In genomic region chr3:114213669-114214541, GRCh38 we compare ENCODE assay signal across 8 cellular contexts. TPM values are rescaled to one million over a fixed set of nuclear protein-coding genes. Genes with fewer than 3 reads are reported as not detected.
DNase-seq lines count a peak whose midpoint lies in the region; ATAC-seq and TF ChIP-seq lines count a peak whose summit lies in the region.

No MANE protein-coding gene starts in this region.

- no peak overlapping the region for H3K4me3 Mint-ChIP-seq in progenitor cell of endocrine pancreas (ENCODE audit: low read depth)

- TF ChIP-seq CTCF in progenitor cell of endocrine pancreas (IDR thresholded peaks at IDR 0.05; ENCODE audit: unreplicated experiment) = no peak

- ATAC-seq in HG02852 (IDR thresholded peaks at IDR 0.05; ENCODE audit: unreplicated experiment) = peak; percentile 90

- H3K27me3 Mint-ChIP-seq in progenitor cell of endocrine pancreas = peaks cover 4% of the 10 kb centered on the region

- H3K4me1 Mint-ChIP-seq in progenitor cell of endocrine pancreas (ENCODE audit: low read depth) = no peaks in the 10 kb centered on the region

- no peaks in the 10 kb centered on the region for H3K9me3 Mint-ChIP-seq in progenitor cell of endocrine pancreas (ENCODE audit: low read depth)

- peak overlapping the region in 20 of 21 experiments; percentile 25 to 96 (median 63) for H3K27ac ChIP-seq in skin epidermis

- peak; percentile 30 for DNase-seq in NCI-H82 (lab: John Stamatoyannopoulos, UW)
- DNase-seq in NCI-H82 treated with DMSO at 0.1 percent for 48 hours (lab: John Stamatoyannopoulos, UW; ENCODE audit: unreplicated experiment) = no peak
- peak; percentile 54 for DNase-seq in NCI-H69 (lab: John Stamatoyannopoulos, UW)
- DNase-seq in activated T-cell treated with anti-CD3 and anti-CD28 coated beads for 1 hour (ENCODE audit: low read depth) = peak; percentile 46
- peak; percentile 71 for DNase-seq in glomerular visceral epithelial cell (ENCODE audit: extremely low spot score)
- no peak for DNase-seq in progenitor cell of endocrine pancreas (ENCODE audit: low spot score, unreplicated experiment)

- H3K27ac Mint-ChIP-seq in progenitor cell of endocrine pancreas = no peak overlapping the region

- no peaks in the 10 kb centered on the region for H3K36me3 Mint-ChIP-seq in progenitor cell of endocrine pancreas (ENCODE audit: insufficient read depth)

- peak overlapping the region in 4 of 7 experiments; percentile 2 to 26 (median 12) for H3K4me3 ChIP-seq in skin epidermis

RNA-seq across cellular contexts. Expression of gene ZNF80, which starts 23.5 kb away (rescaled TPM):
- not detected in 2 replicates for total RNA-seq in progenitor cell of endocrine pancreas

RNA-seq across cellular contexts. Expression of gene DRD3, which starts 35.1 kb away (rescaled TPM):
- not detected in 2 replicates for total RNA-seq in progenitor cell of endocrine pancreas

Comparison
In these comparisons a context has a peak if more than half of its experiments do, and no peak if none do; other contexts are left out.
1. DNase-seq: peak in NCI-H82 (single experiment), NCI-H69 (single experiment), activated T-cell treated with anti-CD3 and anti-CD28 coated beads for 1 hour (single experiment) and glomerular visceral epithelial cell (single experiment); none in NCI-H82 treated with DMSO at 0.1 percent for 48 hours (single experiment) and progenitor cell of endocrine pancreas (single experiment).